In the genomic region with DNA sequence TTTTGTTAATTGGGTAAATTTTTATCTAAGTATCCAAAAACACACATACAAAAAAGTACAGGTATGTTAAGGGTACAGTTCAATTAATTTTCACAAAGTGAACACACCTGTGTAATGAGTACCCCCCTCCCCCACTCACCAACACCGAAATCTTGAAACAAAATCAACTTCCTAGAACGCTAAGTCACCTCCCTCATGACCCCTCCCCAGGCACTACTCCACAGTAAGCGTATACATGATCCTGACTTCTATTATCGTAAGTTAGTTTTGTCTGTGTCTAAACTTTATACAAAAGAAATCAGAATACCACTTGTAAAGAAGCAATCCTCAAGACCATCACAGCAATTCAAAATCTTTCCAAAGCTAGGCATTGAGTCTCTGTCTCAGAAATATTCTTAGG, we compare ENCODE assay signal across 14 cellular contexts.
A peak's percentile ranks its signal among the peaks of the same experiment; 100 is the strongest.
DNase-seq lines count a peak whose midpoint lies in the region; ATAC-seq and TF ChIP-seq lines count a peak whose summit lies in the region.
"Had no signal": no experiment of that assay in that cellular context is flagged by ENCODE, and none has a peak within 500 bp of the region (broad histone marks: within the 10 kb centered on the region; RNA-seq: fewer than 3 reads in every experiment).

No MANE protein-coding gene starts in this region.

- H3K27ac Mint-ChIP-seq in CD4-positive, alpha-beta T cell, result peak overlapping the region; percentile 43
- peak overlapping the region; percentile 38 for H3K27ac Mint-ChIP-seq in CD8-positive, alpha-beta T cell
- H3K27ac Mint-ChIP-seq in stimulated activated naive B cell treated with anti-CD40 and anti-IgM and Interleukin-4, amounts not matched to agents 10 μg/mL and 1 μg/mL and 100 μg/mL, for 72 hours, result peak overlapping the region; percentile 32
- H3K27ac Mint-ChIP-seq in natural killer cell, result no peak overlapping the region

- 95 to 99% (median 97%) methylated on average over 4 of the region's 4 CpGs for WGBS in adrenal gland, 4 donors

- H3K27me3 Mint-ChIP-seq in CD4-positive, alpha-beta T cell, result no peaks in the 10 kb centered on the region
- no peaks in the 10 kb centered on the region for H3K27me3 Mint-ChIP-seq in CD8-positive, alpha-beta T cell (ENCODE audit: low read depth)
- no peaks in the 10 kb centered on the region for H3K27me3 Mint-ChIP-seq in stimulated activated naive B cell treated with anti-CD40 and anti-IgM and Interleukin-4, amounts not matched to agents 10 μg/mL and 1 μg/mL and 100 μg/mL, for 72 hours
- H3K27me3 Mint-ChIP-seq in natural killer cell (ENCODE audit: low read depth in 2 of 2), result no peaks in the 10 kb centered on the region
- H3K27me3 Mint-ChIP-seq: CD4-positive, CD25-positive, alpha-beta regulatory T cell had no signal

- no peaks in the 10 kb centered on the region for H3K9me3 Mint-ChIP-seq in CD4-positive, alpha-beta T cell
- H3K9me3 Mint-ChIP-seq in CD8-positive, alpha-beta T cell, result no peaks in the 10 kb centered on the region
- H3K9me3 Mint-ChIP-seq in stimulated activated naive B cell treated with anti-CD40 and anti-IgM and Interleukin-4, amounts not matched to agents 10 μg/mL and 1 μg/mL and 100 μg/mL, for 72 hours, result peaks cover 0 to 1% of the 10 kb centered on the region in 2 donors
- H3K9me3 Mint-ChIP-seq in natural killer cell, result no peaks in the 10 kb centered on the region
- H3K9me3 Mint-ChIP-seq: CD4-positive, CD25-positive, alpha-beta regulatory T cell had no signal

- H3K36me3 Mint-ChIP-seq in CD4-positive, alpha-beta T cell (ENCODE audit: low read depth), result no peaks in the 10 kb centered on the region
- H3K36me3 Mint-ChIP-seq in CD8-positive, alpha-beta T cell, result no peaks in the 10 kb centered on the region
- peaks cover 2 to 5% of the 10 kb centered on the region in 2 donors for H3K36me3 Mint-ChIP-seq in stimulated activated naive B cell treated with anti-CD40 and anti-IgM and Interleukin-4, amounts not matched to agents 10 μg/mL and 1 μg/mL and 100 μg/mL, for 72 hours
- no peaks in the 10 kb centered on the region for H3K36me3 Mint-ChIP-seq in natural killer cell
- H3K36me3 Mint-ChIP-seq: CD4-positive, CD25-positive, alpha-beta regulatory T cell had no signal

- H3K4me1 ChIP-seq in CD8-positive, alpha-beta T cell (ENCODE audit: insufficient read depth, low read length), result peaks cover 16% of the 10 kb centered on the region
- peaks cover 22% of the 10 kb centered on the region for H3K4me1 ChIP-seq in iPS-18a (ENCODE audit: control insufficient read depth, low read depth, low read length)
- peaks cover 4 to 25% of the 10 kb centered on the region in 2 donors for H3K4me1 ChIP-seq in adrenal gland (replicated peaks in 1 of 2)

- peaks cover 92% of the 10 kb centered on the region for H3K4me1 Mint-ChIP-seq in CD4-positive, alpha-beta T cell (ENCODE audit: low read depth)
- peaks cover 80% of the 10 kb centered on the region for H3K4me1 Mint-ChIP-seq in CD8-positive, alpha-beta T cell (ENCODE audit: low read depth)
- H3K4me1 Mint-ChIP-seq in stimulated activated naive B cell treated with anti-CD40 and anti-IgM and Interleukin-4, amounts not matched to agents 10 μg/mL and 1 μg/mL and 100 μg/mL, for 72 hours, result peaks cover 35 to 57% of the 10 kb centered on the region in 2 donors
- peaks cover 34 to 43% of the 10 kb centered on the region in 2 donors for H3K4me1 Mint-ChIP-seq in natural killer cell

- no peak overlapping the region for H3K4me3 Mint-ChIP-seq in CD4-positive, alpha-beta T cell
- no peak overlapping the region for H3K4me3 Mint-ChIP-seq in CD8-positive, alpha-beta T cell
- H3K4me3 Mint-ChIP-seq in stimulated activated naive B cell treated with anti-CD40 and anti-IgM and Interleukin-4, amounts not matched to agents 10 μg/mL and 1 μg/mL and 100 μg/mL, for 72 hours, result no peak overlapping the region
- no peak overlapping the region for H3K4me3 Mint-ChIP-seq in natural killer cell

- CTCF ChIA-PET in CD4-positive, alpha-beta T cell (lab: Charles Lee), result interaction anchor here (2.1 kb wide), 1 partner anchor 12 kb away, joined by 8 read pairs; no protein-coding TSS in a partner anchor
- CTCF ChIA-PET in CD8-positive, alpha-beta T cell (lab: Charles Lee), result interaction anchor here (1.3 kb wide), 1 partner anchor 59 kb away, joined by 3 read pairs; no protein-coding TSS in a partner anchor

- H3K36me3 ChIP-seq in CD8-positive, alpha-beta T cell (ENCODE audit: insufficient read depth, low read length), result no peaks in the 10 kb centered on the region
- H3K36me3 ChIP-seq in iPS-18a (ENCODE audit: control insufficient read depth, low read depth, low read length) (no peaks in the 10 kb centered on the region), adrenal gland (replicated peaks in 1 of 2) (no peaks in the 10 kb centered on the region)
- H3K36me3 ChIP-seq: BE2C, HAP-1 had no signal

- ATAC-seq in CD4-positive, alpha-beta T cell (ENCODE audit: poor library complexity), result no peak
- no peak for ATAC-seq in CD8-positive, alpha-beta T cell
- no peak for ATAC-seq in stimulated activated naive B cell treated with anti-CD40 and anti-IgM and Interleukin-4, amounts not matched to agents 10 μg/mL and 1 μg/mL and 100 μg/mL, for 72 hours (replicated peaks)
- no peak for ATAC-seq in natural killer cell

- peak overlapping the region; percentile 1 for H3K9ac ChIP-seq in iPS-18a (ENCODE audit: low read length)

- intact Hi-C loops in CD4-positive, alpha-beta T cell (cut with DNase I, micrococcal nuclease), result no loop called here
- intact Hi-C loops in CD8-positive, alpha-beta T cell (cut with DNase I, micrococcal nuclease), result no loop called here
- intact Hi-C loops in adrenal gland (cut with DNase I), result no loop called here
- intact Hi-C loops in natural killer cell (cut with micrococcal nuclease), result no loop called here

- TF ChIP-seq CTCF in CD4-positive, alpha-beta T cell (IDR thresholded peaks at IDR 0.05), result no peak
- no peak for TF ChIP-seq CTCF in CD8-positive, alpha-beta T cell (IDR thresholded peaks at IDR 0.05)
- no peak for TF ChIP-seq CTCF in adrenal gland (IDR thresholded peaks at IDR 0.05)
- no peak for TF ChIP-seq CTCF in natural killer cell (IDR thresholded peaks at IDR 0.05)

- no peaks in the 10 kb centered on the region for H3K9me3 ChIP-seq in CD4-positive, alpha-beta T cell (ENCODE audit: control insufficient read depth, low read length)
- H3K9me3 ChIP-seq in CD8-positive, alpha-beta T cell (ENCODE audit: low read length), result no peaks in the 10 kb centered on the region
- H3K9me3 ChIP-seq in iPS-18a (ENCODE audit: control insufficient read depth, low read depth, low read length) (no peaks in the 10 kb centered on the region), adrenal gland (replicated peaks in 1 of 3) (no peaks in the 10 kb centered on the region)
- H3K9me3 ChIP-seq: BE2C, HAP-1 had no signal

- TF ChIP-seq POLR2A in adrenal gland (IDR thresholded peaks at IDR 0.05), result no peak

- POLR2A ChIA-PET in CD4-positive, alpha-beta T cell (lab: Charles Lee), result interaction anchor here (0.8 kb wide), 2 partner anchors 10 to 113 kb away, joined by 3 read pairs; no protein-coding TSS in a partner anchor
- POLR2A ChIA-PET in CD8-positive, alpha-beta T cell (lab: Charles Lee), result interaction anchor here (0.7 to 1.3 kb wide), 2 partner anchors 9 to 85 kb away, joined by 3 to 6 read pairs; no protein-coding TSS in a partner anchor

- H3K4me3 ChIP-seq in CD8-positive, alpha-beta T cell (ENCODE audit: low read depth, low read length), result no peak overlapping the region
- no peak overlapping the region for H3K4me3 ChIP-seq in iPS-18a (ENCODE audit: low read length)
- H3K4me3 ChIP-seq in adrenal gland, result no peak overlapping the region
- H3K4me3 ChIP-seq: HAP-1 had no signal

- H3K27me3 ChIP-seq in CD4-positive, alpha-beta T cell (ENCODE audit: control insufficient read depth, insufficient read depth, low read length), result no peaks in the 10 kb centered on the region
- no peaks in the 10 kb centered on the region for H3K27me3 ChIP-seq in CD8-positive, alpha-beta T cell (ENCODE audit: insufficient read depth, low read length)
- H3K27me3 ChIP-seq in iPS-18a (ENCODE audit: control insufficient read depth, insufficient read depth, low read length), result no peaks in the 10 kb centered on the region
- no peaks in the 10 kb centered on the region for H3K27me3 ChIP-seq in adrenal gland
- H3K27me3 ChIP-seq: BE2C had no signal

- DNase-seq in CD4-positive, alpha-beta T cell, result no peak
- DNase-seq in CD8-positive, alpha-beta T cell, result no peak
- no peak for DNase-seq in stimulated activated naive B cell treated with anti-CD40 and anti-IgM and Interleukin-4, amounts not matched to agents 10 μg/mL and 1 μg/mL and 100 μg/mL, for 72 hours
- DNase-seq in adrenal gland (no peak), natural killer cell (no peak)
- DNase-seq: ACHN; BE2C; C1 segment of cervical spinal cord; CD4-positive, CD25-positive, alpha-beta regulatory T cell; DMS153; DMS79; GF-D8 had no signal

- no peak overlapping the region for H3K27ac ChIP-seq in CD4-positive, alpha-beta T cell (ENCODE audit: low read depth, low read length)
- H3K27ac ChIP-seq in CD8-positive, alpha-beta T cell (ENCODE audit: low read depth, low read length), result no peak overlapping the region
- H3K27ac ChIP-seq in iPS-18a (ENCODE audit: low read length) (no peak overlapping the region), adrenal gland (no peak overlapping the region)

Comparison
In these comparisons a context has a peak if more than half of its experiments do, and no peak if none do; other contexts are left out.
1. H3K27ac Mint-ChIP-seq: peak in CD4-positive, alpha-beta T cell (single experiment), CD8-positive, alpha-beta T cell (single experiment) and stimulated activated naive B cell treated with anti-CD40 and anti-IgM and Interleukin-4, amounts not matched to agents 10 μg/mL and 1 μg/mL and 100 μg/mL, for 72 hours (single experiment); none in natural killer cell (0 of 2).